1 cellular context compared by ENCODE assay signal in genomic region chr2:26035110-26035728, GRCh38.
TF ChIP-seq lines count a peak whose summit lies in the region.

No MANE protein-coding gene starts in this region.

TF ChIP-seq in IMR-90, 13 proteins besides CTCF, POLR2A, EP300 and RAD21 (continued from another document):
- no peak for TF ChIP-seq ELK1 (IDR thresholded peaks at IDR 0.05; ENCODE audit: borderline replicate concordance, low read depth, low read length)
- TF ChIP-seq CEBPB (IDR thresholded peaks at IDR 0.05; ENCODE audit: low read depth, low read length), result no peak
- TF ChIP-seq BHLHE40 (IDR thresholded peaks at IDR 0.05; ENCODE audit: low read depth, low read length), result no peak
- no peak for TF ChIP-seq NFE2L2 (IDR thresholded peaks at IDR 0.05; ENCODE audit: low read depth, low read length)
